ENCODE assay signal across 8 cellular contexts in the genomic region with DNA sequence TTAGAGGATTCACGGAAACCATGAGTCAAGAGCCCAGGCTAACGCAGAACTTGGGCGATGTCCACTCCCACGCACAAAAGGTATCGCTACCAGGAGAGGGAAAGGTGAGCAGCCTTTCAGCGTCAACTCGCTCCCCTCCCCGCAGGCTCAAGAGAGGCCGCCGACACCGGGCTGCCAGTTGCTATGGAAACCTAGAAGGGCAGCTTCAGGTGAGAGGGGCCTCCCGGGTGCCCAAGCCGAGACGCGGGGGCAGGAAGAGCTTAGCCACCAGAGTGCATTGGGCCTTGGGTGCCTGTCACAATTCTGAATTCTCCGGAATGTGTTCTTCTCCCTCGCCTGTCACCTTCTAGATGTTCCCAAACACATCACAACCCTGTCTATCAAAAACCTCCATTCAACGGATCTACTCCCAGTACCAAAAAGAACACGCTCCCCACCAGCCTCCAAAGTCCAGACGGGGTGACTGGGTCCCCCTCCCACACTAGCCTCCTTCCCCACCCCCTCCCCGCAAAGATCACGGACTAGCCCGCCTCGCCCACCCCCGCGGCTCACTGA. TPM values are rescaled to one million over a fixed set of nuclear protein-coding genes. Genes with fewer than 3 reads are reported as not detected.
DNase-seq lines count a peak whose midpoint lies in the region; ATAC-seq and TF ChIP-seq lines count a peak whose summit lies in the region.

No MANE protein-coding gene starts in this region.

- peak overlapping the region; percentile 85; the same call in 1 of the 2 replicates for H2AFZ ChIP-seq in Loucy (ENCODE audit: low read length)

- H3K27me3 ChIP-seq in Loucy (ENCODE audit: insufficient read depth, low read length, poor library complexity, severe bottlenecking): no peaks in the 10 kb centered on the region
- no peaks in the 10 kb centered on the region for H3K27me3 ChIP-seq in WERI-Rb-1 (ENCODE audit: insufficient read depth, low read depth, severe bottlenecking)
- no peaks in the 10 kb centered on the region for H3K27me3 ChIP-seq in liver (ENCODE audit: control insufficient read depth in 4 of 4, insufficient read depth in 4 of 4, low read length in 3 of 4)

- peak overlapping the region; percentile 94 for H3K4me3 Mint-ChIP-seq in central memory CD8-positive, alpha-beta T cell

- WGBS in liver: 4% methylated on average over 26 of the region's 26 CpGs

- H3K4me2 ChIP-seq in Loucy (ENCODE audit: low read depth, low read length, poor library complexity, severe bottlenecking): peak overlapping the region; percentile 96

- no peak for TF ChIP-seq CTCF in Loucy (conservative IDR thresholded peaks at IDR 0.05; ENCODE audit: low read length)
- TF ChIP-seq CTCF in WERI-Rb-1 (IDR thresholded peaks at IDR 0.05; ENCODE audit: low read depth, low read length): no peak
- TF ChIP-seq CTCF in liver (IDR thresholded peaks at IDR 0.05; ENCODE audit: low read depth, low read length, missing input control): no peak

- ATAC-seq in GM19372 (IDR thresholded peaks at IDR 0.05; ENCODE audit: low read depth, unreplicated experiment): peak; percentile 27
- peak; percentile 12 for ATAC-seq in central memory CD8-positive, alpha-beta T cell (replicated peaks; ENCODE audit: extremely low read depth, poor library complexity, severe bottlenecking)
- no peak for ATAC-seq in HG02678 (IDR thresholded peaks at IDR 0.05; ENCODE audit: unreplicated experiment)

- peak overlapping the region; percentile 77 for H3K9ac ChIP-seq in Loucy (ENCODE audit: low read depth, low read length, poor library complexity, severe bottlenecking)
- peak overlapping the region; percentile 15 to 66 for H3K9ac ChIP-seq in liver (ENCODE audit: low read depth in 1 of 2, low read length in 2 of 2)

- peaks cover 34% of the 10 kb centered on the region for H4K20me1 ChIP-seq in Loucy (ENCODE audit: insufficient read depth, low read length, poor library complexity, severe bottlenecking)

- peaks cover 38% of the 10 kb centered on the region for H3K79me2 ChIP-seq in Loucy (ENCODE audit: insufficient read depth, low read length)

- H3K4me1 Mint-ChIP-seq in central memory CD8-positive, alpha-beta T cell: peaks cover 45% of the 10 kb centered on the region

- H3K27ac Mint-ChIP-seq in central memory CD8-positive, alpha-beta T cell (ENCODE audit: low read depth): peak overlapping the region; percentile 96

- no peak for TF ChIP-seq RAD21 in liver (IDR thresholded peaks at IDR 0.05)

- no peaks in the 10 kb centered on the region for H3K9me3 Mint-ChIP-seq in central memory CD8-positive, alpha-beta T cell

- H3K9me2 ChIP-seq in Loucy (replicated peaks; ENCODE audit: low read depth, low read length): no peaks in the 10 kb centered on the region

- peak; percentile 36 for DNase-seq in AG08396 (ENCODE audit: low spot score)
- peak; percentile 57 for DNase-seq in WERI-Rb-1
- DNase-seq in central memory CD8-positive, alpha-beta T cell (ENCODE audit: low spot score in 2 of 2): peak in 1 of 2 donors; percentile 22
- peak; percentile 54 to 58 for DNase-seq in stimulated activated CD4-positive, alpha-beta T cell treated with anti-CD3 and anti-CD28 coated beads, Interleukin-4, amount 100 ng/mL, for 48 hours (ENCODE audit: low read depth in 2 of 2)

- H3K36me3 Mint-ChIP-seq in central memory CD8-positive, alpha-beta T cell (ENCODE audit: insufficient read depth): peaks cover 50% of the 10 kb centered on the region

- H3K4me3 ChIP-seq in Loucy (ENCODE audit: low read length, poor library complexity, severe bottlenecking): peak overlapping the region; percentile 89
- peak overlapping the region; percentile 72 for H3K4me3 ChIP-seq in WERI-Rb-1 (ENCODE audit: low read depth, low read length)
- H3K4me3 ChIP-seq in liver (ENCODE audit: low read depth in 1 of 3, low read length in 3 of 3): peak overlapping the region; percentile 79 to 99 (median 86)

- H3K36me3 ChIP-seq in Loucy (ENCODE audit: insufficient read depth, low read length) (peaks cover 2% of the 10 kb centered on the region; the same call in 1 of the 2 replicates), WERI-Rb-1 (peaks cover 39% of the 10 kb centered on the region), liver (ENCODE audit: control insufficient read depth in 4 of 4, insufficient read depth in 3 of 4, low read depth in 1 of 4, low read length in 3 of 4) (peaks cover 7 to 14% (median 11%) of the 10 kb centered on the region in 4 donors)

- H3K4me1 ChIP-seq in Loucy (ENCODE audit: insufficient read depth, low read length, poor library complexity, severe bottlenecking) (peaks cover 36% of the 10 kb centered on the region), liver (ENCODE audit: control insufficient read depth in 4 of 4, insufficient read depth in 4 of 4, low read length in 3 of 4) (peaks cover 3 to 15% (median 5%) of the 10 kb centered on the region in 4 donors)

- H3K27me3 Mint-ChIP-seq in central memory CD8-positive, alpha-beta T cell: no peaks in the 10 kb centered on the region

- H3K9me3 ChIP-seq in Loucy (ENCODE audit: insufficient read depth, low read depth, low read length): no peaks in the 10 kb centered on the region
- no peaks in the 10 kb centered on the region for H3K9me3 ChIP-seq in WERI-Rb-1 (ENCODE audit: severe bottlenecking)
- no peaks in the 10 kb centered on the region for H3K9me3 ChIP-seq in liver (ENCODE audit: control insufficient read depth in 4 of 4, low read length in 3 of 4)

- H3F3A ChIP-seq in Loucy (ENCODE audit: low read depth): no peaks in the 10 kb centered on the region

- peak overlapping the region; percentile 89 for H3K27ac ChIP-seq in WERI-Rb-1
- H3K27ac ChIP-seq in liver (ENCODE audit: low read depth in 1 of 2, low read length in 2 of 2): peak overlapping the region; percentile 99

TF ChIP-seq in liver, 16 proteins besides CTCF, POLR2A, EP300 and RAD21:
- no peak for TF ChIP-seq RXRA (IDR thresholded peaks at IDR 0.05)

RNA-seq across cellular contexts. Expression of a gene that starts 0.7 kb away (rescaled TPM):
- 10 to 100 TPM; 23.5 to 25.3 TPM for total RNA-seq in liver
- 10 to 100 TPM; 18.7 to 18.8 TPM for polyA plus RNA-seq in liver

RNA-seq across cellular contexts. Expression of a gene that starts 39.5 kb away (rescaled TPM):
- total RNA-seq in liver: 10 to 100 TPM in 1 of 2 donors, 1 to 10 TPM in 1; 2.9 to 10.9 TPM
- 1 to 10 TPM; 2.1 to 3.0 TPM for polyA plus RNA-seq in liver

RNA-seq across cellular contexts. Expression of a gene that starts 40.2 kb away (rescaled TPM):
- total RNA-seq in liver: 1 to 10 TPM; 7.9 to 9.7 TPM
- 1 to 10 TPM; 1.8 to 2.8 TPM for polyA plus RNA-seq in liver

RNA-seq across cellular contexts. Expression of a gene that starts 42.9 kb away (rescaled TPM):
- 1 to 10 TPM; 1.5 to 3.1 TPM for total RNA-seq in liver
- polyA plus RNA-seq in liver: 1 to 10 TPM; 5.2 to 8.6 TPM
